In genomic region chr2:26723475-26723874, GRCh38 we compare ENCODE assay signal across 16 cellular contexts. TPM values are rescaled to one million over a fixed set of nuclear protein-coding genes. Genes with fewer than 3 reads are reported as not detected.
DNase-seq lines count a peak whose midpoint lies in the region; ATAC-seq, FAIRE-seq and TF ChIP-seq lines count a peak whose summit lies in the region.
"Had no signal": no experiment of that assay in that cellular context is flagged by ENCODE, and none has a peak within 500 bp of the region (broad histone marks: within the 10 kb centered on the region; RNA-seq: fewer than 3 reads in every experiment).

No MANE protein-coding gene starts in this region.

- no peak overlapping the region for H3K4me3 Mint-ChIP-seq in CD4-positive, alpha-beta memory T cell
- H3K4me3 Mint-ChIP-seq: activated CD8-positive, alpha-beta memory T cell treated with anti-CD3 and anti-CD28 coated beads, Interleukin-2, amount 10 ng/mL, durations not matched to agents 7 days and 5 days; naive thymus-derived CD8-positive, alpha-beta T cell; T-helper 1 cell treated with Interleukin-12 subunit alpha and Interleukin-12 subunit beta and Interleukin-4 antibody, amounts not matched to agents 30 μg/mL and 1 μg/mL, for 36 hours had no signal

- peaks cover 48% of the 10 kb centered on the region for H3K4me1 ChIP-seq in HepG2 (ENCODE audit: insufficient read depth, low read length)
- H3K4me1 ChIP-seq in right lobe of liver, result peaks cover 0 to 53% (median 17%) of the 10 kb centered on the region in 4 donors
- H3K4me1 ChIP-seq in hepatocyte (ENCODE audit: insufficient read depth), result peaks cover 37% of the 10 kb centered on the region
- H3K4me1 ChIP-seq in gastrocnemius medialis, result peaks cover 37 to 60% of the 10 kb centered on the region in 2 donors
- no peaks in the 10 kb centered on the region for H3K4me1 ChIP-seq in CD4-positive, alpha-beta memory T cell (ENCODE audit: insufficient read depth, low read length)

- FAIRE-seq in HepG2 (lab: Jason Lieb, UNC) (no peak), GM12891 (lab: Jason Lieb, UNC) (no peak)

- DNase-seq in HepG2 (ENCODE audit: low spot score) (no peak), right lobe of liver (no peak), hepatocyte (ENCODE audit: low spot score) (no peak), gastrocnemius medialis (no peak), NCI-H524 (lab: John Stamatoyannopoulos, UW) (no peak), GM12891 (ENCODE audit: insufficient read length, low spot score) (no peak)
- DNase-seq in CD4-positive, alpha-beta memory T cell, result no peak
- DNase-seq: activated CD8-positive, alpha-beta memory T cell treated with anti-CD3 and anti-CD28 coated beads, Interleukin-2, amount 10 ng/mL, durations not matched to agents 7 days and 5 days; activated effector memory CD4-positive, alpha-beta T cell treated with anti-CD3 and anti-CD28 coated beads, Interleukin-2, amount 50 U/mL, for 16 hours; naive thymus-derived CD8-positive, alpha-beta T cell; retina; stimulated activated CD4-positive, alpha-beta T cell treated with anti-CD3 and anti-CD28 coated beads, Interleukin-4, amount 100 ng/mL, for 1 hour had no signal

- H3K36me3 ChIP-seq in HepG2 (replicated peaks in 1 of 2; ENCODE audit: control insufficient read depth in 1 of 2, insufficient read depth in 2 of 2, low read length in 2 of 2), result no peaks in the 10 kb centered on the region
- H3K36me3 ChIP-seq in right lobe of liver, result no peaks in the 10 kb centered on the region
- H3K36me3 ChIP-seq in hepatocyte (replicated peaks; ENCODE audit: insufficient read depth, low read depth), result no peaks in the 10 kb centered on the region
- no peaks in the 10 kb centered on the region for H3K36me3 ChIP-seq in gastrocnemius medialis
- no peaks in the 10 kb centered on the region for H3K36me3 ChIP-seq in CD4-positive, alpha-beta memory T cell (ENCODE audit: insufficient read depth, low read length)

- no peaks in the 10 kb centered on the region for H3K9me2 ChIP-seq in hepatocyte (replicated peaks; ENCODE audit: insufficient read depth)

- POLR2A ChIA-PET in HepG2 (lab: Yijun Ruan, JAX), result no interaction called here
- POLR2A ChIA-PET in CD4-positive, alpha-beta memory T cell (lab: Charles Lee; ENCODE audit: partially characterized antibody), result no interaction called here

- no peak overlapping the region for H2AFZ ChIP-seq in HepG2 (ENCODE audit: low read length)
- no peak overlapping the region for H2AFZ ChIP-seq in hepatocyte

- peaks cover 3 to 58% of the 10 kb centered on the region in 2 experiments; a peak in 4 of 5 replicates for H3K27me3 ChIP-seq in HepG2 (ENCODE audit: control insufficient read depth in 1 of 2, insufficient read depth in 2 of 2, low read length in 2 of 2)
- H3K27me3 ChIP-seq in right lobe of liver, result peaks cover 0 to 17% of the 10 kb centered on the region in 2 donors
- no peaks in the 10 kb centered on the region for H3K27me3 ChIP-seq in hepatocyte
- H3K27me3 ChIP-seq in gastrocnemius medialis, result peaks cover 0 to 7% (median 3%) of the 10 kb centered on the region in 3 donors
- no peaks in the 10 kb centered on the region for H3K27me3 ChIP-seq in CD4-positive, alpha-beta memory T cell (ENCODE audit: insufficient read depth, low read length)

- BruUV-seq in HepG2 (replicated peaks; lab: Mats Ljungman, UMichigan), result no TSS peak

- H3K4me2 ChIP-seq in HepG2 (ENCODE audit: low read depth, low read length) (no peak overlapping the region), hepatocyte (no peak overlapping the region)

- H3K9ac ChIP-seq in HepG2 (ENCODE audit: insufficient read depth, low read depth, low read length), result no peak overlapping the region

- no peaks in the 10 kb centered on the region for H3K36me3 Mint-ChIP-seq in CD4-positive, alpha-beta memory T cell
- H3K36me3 Mint-ChIP-seq: activated CD8-positive, alpha-beta memory T cell treated with anti-CD3 and anti-CD28 coated beads, Interleukin-2, amount 10 ng/mL, durations not matched to agents 7 days and 5 days; naive thymus-derived CD8-positive, alpha-beta T cell had no signal

- H3K27ac ChIP-seq in HepG2 (ENCODE audit: extremely low read length, insufficient read depth, low read length) (no peak overlapping the region), right lobe of liver (peak overlapping the region in 1 of 3 donors; percentile 10), hepatocyte (peak overlapping the region; percentile 77), gastrocnemius medialis (peak overlapping the region; percentile 64 to 91 (median 80))
- no peak overlapping the region for H3K27ac ChIP-seq in CD4-positive, alpha-beta memory T cell (ENCODE audit: low read depth, low read length)

- TF ChIP-seq RAD21 in HepG2 (CRISPR knock-in tag; IDR thresholded peaks at IDR 0.05), result no peak

- in situ Hi-C loops in HepG2 (cut with HindIII; ENCODE audit: extremely low pct_ligation_motif_present, low pct_unique_long_range_greater_than_20kb), result no loop called here
- in situ Hi-C loops in gastrocnemius medialis (cut with MboI; ENCODE audit: low sequenced_read_pairs in 4 of 4), result no loop called here

- H4K20me1 ChIP-seq in HepG2 (ENCODE audit: insufficient read depth, low read length), result no peaks in the 10 kb centered on the region
- H4K20me1 ChIP-seq in hepatocyte (ENCODE audit: insufficient read depth, poor library complexity, severe bottlenecking), result no peaks in the 10 kb centered on the region

- H3K9me3 ChIP-seq in HepG2 (ENCODE audit: low read length), result no peaks in the 10 kb centered on the region
- H3K9me3 ChIP-seq in right lobe of liver, result no peaks in the 10 kb centered on the region
- no peaks in the 10 kb centered on the region for H3K9me3 ChIP-seq in hepatocyte (ENCODE audit: low read depth)
- no peaks in the 10 kb centered on the region for H3K9me3 ChIP-seq in gastrocnemius medialis
- no peaks in the 10 kb centered on the region for H3K9me3 ChIP-seq in CD4-positive, alpha-beta memory T cell (ENCODE audit: control insufficient read depth in 1 of 2, low read length in 2 of 2)

- H3K79me2 ChIP-seq in HepG2 (ENCODE audit: insufficient read depth, low read length) (no peaks in the 10 kb centered on the region), hepatocyte (no peaks in the 10 kb centered on the region)

- WGBS in HepG2 (ENCODE audit: low lambda C conversion rate), result 31% methylated on average over 3 of the region's 3 CpGs
- WGBS in right lobe of liver (ENCODE audit: insufficient coverage, low coverage, low lambda C conversion rate, missing lambda C conversion rate), result no CpG with 5 or more reads among the region's 3 CpGs
- WGBS in hepatocyte (ENCODE audit: low lambda C conversion rate, missing lambda C conversion rate), result 97% methylated on average over 3 of the region's 3 CpGs

- no peak for TF ChIP-seq EP300 in HepG2 (IDR thresholded peaks at IDR 0.05; ENCODE audit: low read depth in 2 of 2, low read length in 2 of 2)
- TF ChIP-seq EP300 in HepG2 (CRISPR knock-in tag; IDR thresholded peaks at IDR 0.05; ENCODE audit: borderline replicate concordance), result no peak

- TF ChIP-seq POLR2A in HepG2 (IDR thresholded peaks at IDR 0.05; ENCODE audit: insufficient read depth in 1 of 2, low read depth in 2 of 2, low read length in 2 of 2), result no peak
- TF ChIP-seq POLR2A in right lobe of liver (IDR thresholded peaks at IDR 0.05), result no peak
- no peak for TF ChIP-seq POLR2A in gastrocnemius medialis (IDR thresholded peaks at IDR 0.05)
- TF ChIP-seq POLR2A in GM12891 (IDR thresholded peaks at IDR 0.05; ENCODE audit: low read depth, low read length), result no peak

- intact Hi-C loops in HepG2 (cut with micrococcal nuclease; ENCODE audit: unreplicated experiment), result loop anchor here (10.0 kb wide), 1 partner anchor 89 kb away; no protein-coding TSS in a partner anchor
- intact Hi-C loops in right lobe of liver (cut with DNase I), result no loop called here
- intact Hi-C loops in gastrocnemius medialis (cut with DNase I; ENCODE audit: low total_unique reads), result no loop called here
- intact Hi-C loops in CD4-positive, alpha-beta memory T cell (cut with micrococcal nuclease), result no loop called here

- H3K4me1 Mint-ChIP-seq in CD4-positive, alpha-beta memory T cell, result no peaks in the 10 kb centered on the region
- H3K4me1 Mint-ChIP-seq: activated CD8-positive, alpha-beta memory T cell treated with anti-CD3 and anti-CD28 coated beads, Interleukin-2, amount 10 ng/mL, durations not matched to agents 7 days and 5 days had no signal

- H3K27me3 Mint-ChIP-seq in CD4-positive, alpha-beta memory T cell, result peaks cover 2 to 7% of the 10 kb centered on the region in 2 donors

- CTCF ChIA-PET in HepG2 (lab: Yijun Ruan, JAX; ENCODE audit: low intra/inter-chr PET ratio, low total read pairs), result no interaction called here
- CTCF ChIA-PET in CD4-positive, alpha-beta memory T cell (lab: Charles Lee; ENCODE audit: partially characterized antibody), result no interaction called here

- H3K27ac Mint-ChIP-seq in CD4-positive, alpha-beta memory T cell, result no peak overlapping the region
- H3K27ac Mint-ChIP-seq: activated CD8-positive, alpha-beta memory T cell treated with anti-CD3 and anti-CD28 coated beads, Interleukin-2, amount 10 ng/mL, durations not matched to agents 7 days and 5 days; T-helper 1 cell treated with Interleukin-12 subunit alpha and Interleukin-12 subunit beta and Interleukin-4 antibody, amounts not matched to agents 30 μg/mL and 1 μg/mL, for 36 hours had no signal

- TF ChIP-seq CTCF in HepG2 (CRISPR knock-in tag; IDR thresholded peaks at IDR 0.05), result no peak
- no peak for TF ChIP-seq CTCF in right lobe of liver (IDR thresholded peaks at IDR 0.05)
- no peak for TF ChIP-seq CTCF in hepatocyte (IDR thresholded peaks at IDR 0.05; ENCODE audit: poor library complexity)
- TF ChIP-seq CTCF in gastrocnemius medialis (IDR thresholded peaks at IDR 0.05 in 4 of 5, conservative IDR thresholded peaks at IDR 0.05 in 1 of 5), result no peak

- H3K9me3 Mint-ChIP-seq in CD4-positive, alpha-beta memory T cell, result no peaks in the 10 kb centered on the region
- H3K9me3 Mint-ChIP-seq: naive thymus-derived CD8-positive, alpha-beta T cell; T-helper 1 cell treated with Interleukin-12 subunit alpha and Interleukin-12 subunit beta and Interleukin-4 antibody, amounts not matched to agents 30 μg/mL and 1 μg/mL, for 36 hours had no signal

- H3K4me3 ChIP-seq in HepG2 (replicated peaks in 1 of 3; ENCODE audit: insufficient read depth in 1 of 3, low read depth in 2 of 3, low read length in 3 of 3) (no peak overlapping the region), right lobe of liver (no peak overlapping the region), hepatocyte (no peak overlapping the region), gastrocnemius medialis (no peak overlapping the region)
- no peak overlapping the region for H3K4me3 ChIP-seq in CD4-positive, alpha-beta memory T cell (ENCODE audit: low read length in 2 of 2)

- ATAC-seq in HepG2 (no peak), right lobe of liver (no peak), gastrocnemius medialis (no peak), GM18498 (IDR thresholded peaks at IDR 0.05; ENCODE audit: unreplicated experiment) (no peak)
- ATAC-seq: activated CD8-positive, alpha-beta memory T cell treated with anti-CD3 and anti-CD28 coated beads, Interleukin-2, amount 10 ng/mL, durations not matched to agents 7 days and 5 days; esophagus mucosa; naive thymus-derived CD8-positive, alpha-beta T cell had no signal

RNA-seq across cellular contexts. Expression of gene KCNK3, which starts 31.0 kb away (rescaled TPM):
- total RNA-seq in HepG2 (2016; rRNA removed; fragmentation: Illumina TruSeq; extraction: Trizol) (not detected in 2 replicates), right lobe of liver (under 1 TPM; 0.18 to 0.43 (median 0.33) TPM), hepatocyte (9.4 and 10.5 TPM in 2 replicates), gastrocnemius medialis (10 to 100 TPM in 1 of 4 donors, 1 to 10 TPM in 1, under 1 TPM in 2; 0.80 to 11.6 (median 1.2) TPM)
- total RNA-seq in HepG2 (2016; cell fraction: cytosol; rRNA removed; fragmentation: Illumina TruSeq; extraction: Trizol; ENCODE audit: low read depth), result not detected in 2 replicates
- not detected in 2 replicates for total RNA-seq in HepG2 (2016; cell fraction: insoluble cytoplasmic fraction; rRNA removed; fragmentation: Illumina TruSeq; extraction: Trizol)
- not detected in 2 replicates for total RNA-seq in HepG2 (2016; cell fraction: membrane; rRNA removed; fragmentation: Illumina TruSeq; extraction: Trizol)
- not detected in 2 replicates for total RNA-seq in HepG2 (2016; cell fraction: nucleus; rRNA removed; fragmentation: Illumina TruSeq; extraction: Trizol)
- polyA plus RNA-seq in HepG2 (2011; rRNA removed) (0.03 TPM in 1 of 2 replicates, not detected in the other), hepatocyte (8.2 and 9.0 TPM in 2 replicates)
- polyA plus RNA-seq in HepG2 (2011; cell fraction: cytosol; rRNA removed), result not detected in 2 replicates
- polyA plus RNA-seq in HepG2 (2011; cell fraction: nucleus; rRNA removed), result not detected in 2 replicates
- polyA plus RNA-seq in HepG2 (2012), result not detected in 2 replicates
- polyA plus RNA-seq in HepG2 (2016; cell fraction: cytosol; fragmentation: Illumina TruSeq; extraction: Trizol; ENCODE audit: low read depth), result not detected in 2 replicates
- not detected in 2 replicates for polyA plus RNA-seq in HepG2 (2016; cell fraction: insoluble cytoplasmic fraction; fragmentation: Illumina TruSeq; extraction: Trizol; ENCODE audit: low read depth)
- not detected in 2 replicates for polyA plus RNA-seq in HepG2 (2016; cell fraction: membrane; fragmentation: Illumina TruSeq; extraction: Trizol; ENCODE audit: low read depth)
- not detected in 2 replicates for polyA plus RNA-seq in HepG2 (2016; cell fraction: nucleus; fragmentation: Illumina TruSeq; extraction: Trizol; ENCODE audit: insufficient read depth, low read depth)
- 3.7 TPM in 1 of 2 replicates, not detected in the other for polyA minus RNA-seq in HepG2 (2011; rRNA and poly(A)+ RNA removed; ENCODE audit: low replicate concordance)
- polyA minus RNA-seq in HepG2 (2011; cell fraction: cytosol; rRNA and poly(A)+ RNA removed), result not detected in 2 replicates
- polyA minus RNA-seq in HepG2 (2011; cell fraction: nucleus; rRNA and poly(A)+ RNA removed), result not detected in 2 replicates
- total RNA-seq in CD4-positive, alpha-beta memory T cell, result not detected
- polyA plus RNA-seq in CD4-positive, alpha-beta memory T cell, result not detected
- not detected for polyA plus RNA-seq in GM12891 (2012; ENCODE audit: low read depth, missing spikeins)
- total RNA-seq: activated CD8-positive, alpha-beta memory T cell treated with anti-CD3 and anti-CD28 coated beads, Interleukin-2, amount 10 ng/mL, durations not matched to agents 7 days and 5 days; HT1080; naive thymus-derived CD8-positive, alpha-beta T cell had no signal
- polyA plus RNA-seq: naive thymus-derived CD8-positive, alpha-beta T cell had no signal

RNA-seq across cellular contexts. Expression of gene SLC35F6, which starts 40.6 kb away (rescaled TPM):
- total RNA-seq in HepG2 (2016; rRNA removed; fragmentation: Illumina TruSeq; extraction: Trizol), result 11.8 and 21.2 TPM in 2 replicates
- total RNA-seq in HepG2 (2016; cell fraction: cytosol; rRNA removed; fragmentation: Illumina TruSeq; extraction: Trizol; ENCODE audit: low read depth), result 3.5 and 3.7 TPM in 2 replicates
- total RNA-seq in HepG2 (2016; cell fraction: insoluble cytoplasmic fraction; rRNA removed; fragmentation: Illumina TruSeq; extraction: Trizol), result 9.9 and 20.3 TPM in 2 replicates
- total RNA-seq in HepG2 (2016; cell fraction: membrane; rRNA removed; fragmentation: Illumina TruSeq; extraction: Trizol), result 14.2 and 15.5 TPM in 2 replicates
- total RNA-seq in HepG2 (2016; cell fraction: nucleus; rRNA removed; fragmentation: Illumina TruSeq; extraction: Trizol), result 19.3 and 24.0 TPM in 2 replicates
- polyA plus RNA-seq in HepG2 (2011; rRNA removed), result 15.2 and 19.2 TPM in 2 replicates
- 16.7 and 16.8 TPM in 2 replicates for polyA plus RNA-seq in HepG2 (2011; cell fraction: cytosol; rRNA removed)
- 12.0 and 12.7 TPM in 2 replicates for polyA plus RNA-seq in HepG2 (2011; cell fraction: nucleus; rRNA removed)
- 7.1 and 9.5 TPM in 2 replicates for polyA plus RNA-seq in HepG2 (2012)
- 2.7 and 3.6 TPM in 2 replicates for polyA plus RNA-seq in HepG2 (2016; cell fraction: cytosol; fragmentation: Illumina TruSeq; extraction: Trizol; ENCODE audit: low read depth)
- 7.6 and 11.6 TPM in 2 replicates for polyA plus RNA-seq in HepG2 (2016; cell fraction: insoluble cytoplasmic fraction; fragmentation: Illumina TruSeq; extraction: Trizol; ENCODE audit: low read depth)
- polyA plus RNA-seq in HepG2 (2016; cell fraction: membrane; fragmentation: Illumina TruSeq; extraction: Trizol; ENCODE audit: low read depth), result 8.6 and 8.7 TPM in 2 replicates
- polyA plus RNA-seq in HepG2 (2016; cell fraction: nucleus; fragmentation: Illumina TruSeq; extraction: Trizol; ENCODE audit: insufficient read depth, low read depth), result 26.2 and 26.3 TPM in 2 replicates
- 75.6 and 115 TPM in 2 replicates for polyA minus RNA-seq in HepG2 (2011; rRNA and poly(A)+ RNA removed; ENCODE audit: low replicate concordance)
- polyA minus RNA-seq in HepG2 (2011; cell fraction: cytosol; rRNA and poly(A)+ RNA removed), result 19.2 and 22.7 TPM in 2 replicates
- polyA minus RNA-seq in HepG2 (2011; cell fraction: nucleus; rRNA and poly(A)+ RNA removed), result 13.9 and 16.2 TPM in 2 replicates
- total RNA-seq in right lobe of liver, result 10 to 100 TPM; 14.2 to 73.9 (median 27.2) TPM
- total RNA-seq in hepatocyte, result 30.2 and 40.7 TPM in 2 replicates
- polyA plus RNA-seq in hepatocyte, result 16.6 and 18.3 TPM in 2 replicates
- total RNA-seq in gastrocnemius medialis, result 10 to 100 TPM; 37.8 to 54.5 (median 45.9) TPM
- total RNA-seq in CD4-positive, alpha-beta memory T cell, result 10 to 100 TPM; 20.1 to 22.2 TPM
- 1 to 10 TPM; 4.8 to 6.9 TPM for polyA plus RNA-seq in CD4-positive, alpha-beta memory T cell
- 1.6 TPM for polyA plus RNA-seq in GM12891 (2012; ENCODE audit: low read depth, missing spikeins)

Comparison
In these comparisons a context has a peak if more than half of its experiments do, and no peak if none do; other contexts are left out.
1. H3K27ac ChIP-seq: peak in hepatocyte (single experiment) and gastrocnemius medialis (4 of 4); none in HepG2 (single experiment) and CD4-positive, alpha-beta memory T cell (single experiment).